In genomic region chr1:197775282-197776262, GRCh38 we compare ENCODE assay signal across 8 cellular contexts. TPM values are rescaled to one million over a fixed set of nuclear protein-coding genes. Genes with fewer than 3 reads are reported as not detected.
A peak's percentile ranks its signal among the peaks of the same experiment; 100 is the strongest.
DNase-seq lines count a peak whose midpoint lies in the region; ATAC-seq and TF ChIP-seq lines count a peak whose summit lies in the region.

A gene with protein sequence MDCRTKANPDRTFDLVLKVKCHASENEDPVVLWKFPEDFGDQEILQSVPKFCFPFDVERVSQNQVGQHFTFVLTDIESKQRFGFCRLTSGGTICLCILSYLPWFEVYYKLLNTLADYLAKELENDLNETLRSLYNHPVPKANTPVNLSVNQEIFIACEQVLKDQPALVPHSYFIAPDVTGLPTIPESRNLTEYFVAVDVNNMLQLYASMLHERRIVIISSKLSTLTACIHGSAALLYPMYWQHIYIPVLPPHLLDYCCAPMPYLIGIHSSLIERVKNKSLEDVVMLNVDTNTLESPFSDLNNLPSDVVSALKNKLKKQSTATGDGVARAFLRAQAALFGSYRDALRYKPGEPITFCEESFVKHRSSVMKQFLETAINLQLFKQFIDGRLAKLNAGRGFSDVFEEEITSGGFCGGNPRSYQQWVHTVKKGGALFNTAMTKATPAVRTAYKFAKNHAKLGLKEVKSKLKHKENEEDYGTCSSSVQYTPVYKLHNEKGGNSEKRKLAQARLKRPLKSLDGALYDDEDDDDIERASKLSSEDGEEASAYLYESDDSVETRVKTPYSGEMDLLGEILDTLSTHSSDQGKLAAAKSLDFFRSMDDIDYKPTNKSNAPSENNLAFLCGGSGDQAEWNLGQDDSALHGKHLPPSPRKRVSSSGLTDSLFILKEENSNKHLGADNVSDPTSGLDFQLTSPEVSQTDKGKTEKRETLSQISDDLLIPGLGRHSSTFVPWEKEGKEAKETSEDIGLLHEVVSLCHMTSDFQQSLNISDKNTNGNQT (minus strand): TSS chr1:197775480. CDS start chr1:197775155, 325 bp downstream.

- ATAC-seq in GM18519 (IDR thresholded peaks at IDR 0.05; ENCODE audit: low FRiP score, unreplicated experiment): peak; percentile 51
- ATAC-seq in HG03066 (IDR thresholded peaks at IDR 0.05; ENCODE audit: low read depth, unreplicated experiment): peak; percentile 66

- intact Hi-C loops in dorsolateral prefrontal cortex (cut with DNase I): no loop called here

- no peak for TF ChIP-seq CTCF in dorsolateral prefrontal cortex (IDR thresholded peaks at IDR 0.05 in 54 of 56, conservative IDR thresholded peaks at IDR 0.05 in 2 of 56; ENCODE audit: low read depth in 1 of 56, partially characterized antibody in 56 of 56)

- H3K27me3 ChIP-seq in dorsolateral prefrontal cortex: peaks cover 0 to 45% (median 0%) of the 10 kb centered on the region in 45 donors

- H3K27ac ChIP-seq in dorsolateral prefrontal cortex: peak within 1 kb of the TSS in 57 of 59 donors; percentile 3 to 91 (median 80)

- DNase-seq in A172 (ENCODE audit: low spot score): peak; percentile 57
- DNase-seq in NCI-H510A treated with DMSO at 0.1 percent for 48 hours (lab: John Stamatoyannopoulos, UW): peak; percentile 39
- DNase-seq in activated CD4-positive, alpha-beta T cell treated with anti-CD3 and anti-CD28 coated beads, Interleukin-2, amount 50 U/mL, for 24 hours (ENCODE audit: low read depth in 1 of 2, low spot score in 1 of 2): peak; percentile 45 to 58
- DNase-seq in dorsolateral prefrontal cortex: peak in 9 of 10 donors; percentile 31 to 70 (median 55)
- DNase-seq in lung microvascular endothelial cell (ENCODE audit: low read depth in 2 of 2): peak; percentile 15 to 43
- DNase-seq in stimulated activated CD8-positive, alpha-beta memory T cell treated with anti-CD3 and anti-CD28 coated beads, Interleukin-12 subunit alpha, Interleukin-12 subunit beta, amount 100 ng/mL, for 1 hour (ENCODE audit: low read depth): peak; percentile 56

- H3K4me3 ChIP-seq in dorsolateral prefrontal cortex: peak within 1 kb of the TSS; percentile 41 to 84 (median 72)

RNA-seq across cellular contexts. Expression of the gene that starts here (rescaled TPM):
- 16.1 and 17.7 TPM in 2 replicates for total RNA-seq in A172 (2014; rRNA removed; shearing (Covaris generic))
- 10 to 100 TPM; 11.6 to 37.6 (median 22.2) TPM for total RNA-seq in dorsolateral prefrontal cortex
- 2.0 and 2.8 TPM in 2 replicates for total RNA-seq in lung microvascular endothelial cell

Comparison
In these comparisons a context has a peak if more than half of its experiments do, and no peak if none do; other contexts are left out.
1. Peak in every context shown above with its lines: DNase-seq, ATAC-seq, H3K4me3 ChIP-seq and H3K27ac ChIP-seq.